ENCODE assay signal across 1 cellular context in the genomic region with DNA sequence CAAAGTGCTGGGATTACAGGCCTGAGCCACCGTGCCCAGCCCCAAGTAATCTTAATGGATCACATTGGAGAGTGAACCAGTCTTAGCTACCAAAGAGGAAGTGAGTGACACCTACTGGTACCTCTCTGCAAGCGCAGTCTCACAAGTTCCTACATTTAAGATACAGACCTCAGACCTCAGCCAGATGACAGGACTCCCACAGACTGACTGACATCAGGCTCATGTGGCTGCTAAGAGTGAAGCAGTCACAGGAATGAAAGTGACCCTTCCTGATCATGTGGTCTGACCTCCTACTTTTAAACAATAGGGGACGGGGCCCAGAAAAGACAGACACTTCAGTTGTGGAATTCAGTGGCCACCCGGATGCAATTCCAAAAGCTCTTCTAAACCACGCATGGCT.
TF ChIP-seq lines count a peak whose summit lies in the region.

No MANE protein-coding gene starts in this region.

TF ChIP-seq in GM23338, 12 proteins besides CTCF, POLR2A, EP300 and RAD21 (continued from another document):
- no peak for TF ChIP-seq ZNF462 (CRISPR knock-in tag; IDR thresholded peaks at IDR 0.05)
- no peak for TF ChIP-seq NANOG (IDR thresholded peaks at IDR 0.05; ENCODE audit: borderline replicate concordance)
- TF ChIP-seq JUNB (IDR thresholded peaks at IDR 0.05; ENCODE audit: unreplicated experiment), result no peak
- TF ChIP-seq ETS1 (IDR thresholded peaks at IDR 0.05), result no peak
- TF ChIP-seq EZH2phosphoT487 (IDR thresholded peaks at IDR 0.05; ENCODE audit: unreplicated experiment), result no peak
- no peak for TF ChIP-seq CREB1 (CRISPR knock-in tag; IDR thresholded peaks at IDR 0.05; ENCODE audit: low read depth)
